In genomic region chr2:232505805-232506360, GRCh38 we compare ENCODE assay signal across 25 cellular contexts. TPM values are rescaled to one million over a fixed set of nuclear protein-coding genes. Genes with fewer than 3 reads are reported as not detected.
"Had no signal": no experiment of that assay in that cellular context is flagged by ENCODE, and none has a peak within 500 bp of the region (broad histone marks: within the 10 kb centered on the region; RNA-seq: fewer than 3 reads in every experiment).

No MANE protein-coding gene starts in this region.

- H3K36me3 ChIP-seq: left ventricle myocardium inferior, right atrium auricular region, thyroid gland had no signal

- H3K4me3 ChIP-seq: left ventricle myocardium inferior, mucosa of descending colon, right atrium auricular region, thyroid gland had no signal

- H3K9me3 ChIP-seq: left ventricle myocardium inferior, mucosa of descending colon, right atrium auricular region, thyroid gland had no signal

- H3K27ac ChIP-seq: left ventricle myocardium inferior, right atrium auricular region, thyroid gland had no signal

- H3K9me3 Mint-ChIP-seq: activated B cell treated with CpG ODN at 0.5 μM for 24 hours; activated CD4-positive, alpha-beta memory T cell treated with anti-CD3 and anti-CD28 coated beads for 36 hours; activated T-helper 1 cell treated with anti-CD3 and anti-CD28 coated beads, Interleukin-12 subunit alpha, Interleukin-12 subunit beta, Interleukin-2, Interleukin-4 antibody, amounts not matched to agents 30 ng/mL and 10 ng/mL and 1 ng/mL, durations not matched to agents 14 hours and 24 hours and 36 hours; memory B cell; T-helper 2 cell treated with Interferon-gamma antibody and Interleukin-4, amounts not matched to agents 5 μg/mL and 100 μg/mL, for 36 hours had no signal

- H3K4me3 Mint-ChIP-seq: activated B cell treated with CpG ODN at 0.5 μM for 24 hours; activated CD4-positive, alpha-beta memory T cell treated with anti-CD3 and anti-CD28 coated beads for 36 hours; activated naive CD8-positive, alpha-beta T cell; activated T-helper 1 cell treated with anti-CD3 and anti-CD28 coated beads, Interleukin-12 subunit alpha, Interleukin-12 subunit beta, Interleukin-2, Interleukin-4 antibody, amounts not matched to agents 30 ng/mL and 10 ng/mL and 1 ng/mL, durations not matched to agents 14 hours and 24 hours and 36 hours; memory B cell; naive B cell; T-helper 2 cell treated with Interferon-gamma antibody and Interleukin-4, amounts not matched to agents 5 μg/mL and 100 μg/mL, for 36 hours had no signal

- H3K36me3 Mint-ChIP-seq: activated CD4-positive, alpha-beta memory T cell treated with anti-CD3 and anti-CD28 coated beads for 36 hours; activated naive CD8-positive, alpha-beta T cell; memory B cell; naive B cell had no signal

- H3K27me3 ChIP-seq: right atrium auricular region, thyroid gland had no signal

- H3K27ac Mint-ChIP-seq: activated B cell treated with CpG ODN at 0.5 μM for 24 hours; activated CD4-positive, alpha-beta memory T cell treated with anti-CD3 and anti-CD28 coated beads for 36 hours; activated naive CD8-positive, alpha-beta T cell; activated T-helper 1 cell treated with anti-CD3 and anti-CD28 coated beads, Interleukin-12 subunit alpha, Interleukin-12 subunit beta, Interleukin-2, Interleukin-4 antibody, amounts not matched to agents 30 ng/mL and 10 ng/mL and 1 ng/mL, durations not matched to agents 14 hours and 24 hours and 36 hours; memory B cell; progenitor cell of endocrine pancreas; T-helper 2 cell treated with Interferon-gamma antibody and Interleukin-4, amounts not matched to agents 5 μg/mL and 100 μg/mL, for 36 hours had no signal

- DNase-seq: activated B cell treated with CpG ODN at 0.5 μM for 24 hours; activated CD4-positive, alpha-beta memory T cell treated with anti-CD3 and anti-CD28 coated beads for 36 hours; activated CD4-positive, alpha-beta T cell treated with anti-CD3 and anti-CD28 coated beads for 4 hours; activated T-cell treated with anti-CD3 and anti-CD28 coated beads for 4 hours; erythroblast; foreskin melanocyte; hypothalamus; kidney; left ventricle myocardium inferior; mucosa of descending colon; naive B cell; stimulated activated CD4-positive, alpha-beta T cell treated with anti-CD3 and anti-CD28 coated beads, Interleukin-2, amount 100 ng/mL, for 24 hours; stimulated activated naive CD4-positive, alpha-beta T cell treated with Interleukin-2 at 50 U/mL for 16 hours had no signal

- ATAC-seq: mucosa of descending colon had no signal

RNA-seq across cellular contexts. Expression of gene PRSS56, which starts 14.3 kb away (rescaled TPM):
- total RNA-seq: activated B cell treated with CpG ODN at 0.5 μM for 24 hours; activated CD4-positive, alpha-beta memory T cell treated with anti-CD3 and anti-CD28 coated beads for 36 hours; activated T-helper 1 cell treated with anti-CD3 and anti-CD28 coated beads, Interleukin-12 subunit alpha, Interleukin-12 subunit beta, Interleukin-2, Interleukin-4 antibody, amounts not matched to agents 30 ng/mL and 10 ng/mL and 1 ng/mL, durations not matched to agents 14 hours and 24 hours and 36 hours; chondrocyte; dermis microvascular lymphatic vessel endothelial cell; kidney; left ventricle myocardium inferior; mucosa of descending colon; omental fat pad; progenitor cell of endocrine pancreas; subcutaneous adipose tissue; thyroid gland; ureter had no signal

RNA-seq across cellular contexts. Expression of gene ECEL1, which starts 18.2 kb away (rescaled TPM):
- total RNA-seq: activated B cell treated with CpG ODN at 0.5 μM for 24 hours; activated T-helper 1 cell treated with anti-CD3 and anti-CD28 coated beads, Interleukin-12 subunit alpha, Interleukin-12 subunit beta, Interleukin-2, Interleukin-4 antibody, amounts not matched to agents 30 ng/mL and 10 ng/mL and 1 ng/mL, durations not matched to agents 14 hours and 24 hours and 36 hours; dermis microvascular lymphatic vessel endothelial cell; left ventricle myocardium inferior; right atrium auricular region; subcutaneous adipose tissue had no signal

RNA-seq across cellular contexts. Expression of gene CHRND, which starts 20.1 kb away (rescaled TPM):
- total RNA-seq: activated B cell treated with CpG ODN at 0.5 μM for 24 hours; activated CD4-positive, alpha-beta memory T cell treated with anti-CD3 and anti-CD28 coated beads for 36 hours; activated T-helper 1 cell treated with anti-CD3 and anti-CD28 coated beads, Interleukin-12 subunit alpha, Interleukin-12 subunit beta, Interleukin-2, Interleukin-4 antibody, amounts not matched to agents 30 ng/mL and 10 ng/mL and 1 ng/mL, durations not matched to agents 14 hours and 24 hours and 36 hours; chondrocyte; dermis microvascular lymphatic vessel endothelial cell; kidney; left ventricle myocardium inferior; mucosa of descending colon; omental fat pad; subcutaneous adipose tissue; thyroid gland; ureter had no signal

RNA-seq across cellular contexts. Expression of gene CHRNG, which starts 33.6 kb away (rescaled TPM):
- total RNA-seq: activated B cell treated with CpG ODN at 0.5 μM for 24 hours; activated CD4-positive, alpha-beta memory T cell treated with anti-CD3 and anti-CD28 coated beads for 36 hours; activated T-helper 1 cell treated with anti-CD3 and anti-CD28 coated beads, Interleukin-12 subunit alpha, Interleukin-12 subunit beta, Interleukin-2, Interleukin-4 antibody, amounts not matched to agents 30 ng/mL and 10 ng/mL and 1 ng/mL, durations not matched to agents 14 hours and 24 hours and 36 hours; chondrocyte; dermis microvascular lymphatic vessel endothelial cell; kidney; left ventricle myocardium inferior; mucosa of descending colon; omental fat pad; progenitor cell of endocrine pancreas; right atrium auricular region; subcutaneous adipose tissue; thyroid gland; ureter had no signal
